Comparison of ENCODE assay signal across 28 cellular contexts in the genomic region with DNA sequence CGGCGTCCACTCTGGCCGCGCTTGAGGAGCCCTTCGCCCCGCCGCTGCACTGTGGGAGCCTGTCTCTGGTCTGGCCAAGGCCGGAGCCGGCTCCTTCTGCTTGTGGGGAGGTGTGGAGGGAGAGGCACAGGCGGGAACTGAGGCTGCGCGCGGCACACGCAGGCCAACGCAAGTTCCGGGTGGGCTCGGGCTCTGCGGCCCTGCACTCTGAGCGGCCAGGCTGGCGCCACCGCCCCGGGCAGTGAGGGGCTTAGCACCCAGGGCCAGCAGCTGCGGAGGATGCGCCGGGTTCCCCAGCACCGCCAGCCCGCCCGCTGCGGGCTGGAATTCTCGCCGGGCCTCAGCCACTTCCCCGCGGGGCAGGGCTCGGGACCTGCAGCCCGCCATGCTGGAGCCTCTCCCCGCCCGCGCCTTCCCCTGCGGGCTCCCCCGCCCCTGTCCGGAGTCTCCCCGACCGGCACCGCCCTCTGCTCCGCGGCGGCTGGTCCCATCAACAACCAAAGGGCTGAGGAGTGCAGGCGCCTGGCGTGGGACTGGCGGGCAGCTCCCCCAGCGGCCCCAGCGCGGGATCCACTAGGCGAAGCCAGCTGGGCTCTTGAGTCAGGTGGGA.
DNase-seq lines count a peak whose midpoint lies in the region; ATAC-seq and TF ChIP-seq lines count a peak whose summit lies in the region.
"Had no signal": no experiment of that assay in that cellular context is flagged by ENCODE, and none has a peak within 500 bp of the region (broad histone marks: within the 10 kb centered on the region; RNA-seq: fewer than 3 reads in every experiment).

No MANE protein-coding gene starts in this region.

- ATAC-seq in SK-N-SH treated with all-trans-retinoic acid at 6 μM for 48 hours = peak; percentile 99
- ATAC-seq in lower lobe of right lung = peak in 1 of 2 donors; percentile 39
- ATAC-seq in upper lobe of right lung = peak; percentile 22
- no peak for ATAC-seq in HG02870 (IDR thresholded peaks at IDR 0.05; ENCODE audit: unreplicated experiment)
- ATAC-seq: CD8-positive, alpha-beta T cell; foreskin keratinocyte; naive thymus-derived CD8-positive, alpha-beta T cell; pancreas; T-helper 17 cell had no signal

- H3K4me3 Mint-ChIP-seq in activated naive CD4-positive, alpha-beta T cell treated with anti-CD3 and anti-CD28 coated beads for 36 hours = no peak overlapping the region
- H3K4me3 Mint-ChIP-seq: activated naive CD8-positive, alpha-beta T cell; activated T-helper 1 cell treated with anti-CD3 and anti-CD28 coated beads, Interleukin-12 subunit alpha, Interleukin-12 subunit beta, Interleukin-2, Interleukin-4 antibody, amounts not matched to agents 30 ng/mL and 10 ng/mL and 1 ng/mL, durations not matched to agents 14 hours and 24 hours and 36 hours; CD8-positive, alpha-beta T cell; naive thymus-derived CD8-positive, alpha-beta T cell; T-helper 17 cell had no signal

- intact Hi-C loops in activated naive CD4-positive, alpha-beta T cell treated with anti-CD3 and anti-CD28 coated beads for 36 hours (cut with micrococcal nuclease) = no loop called here
- intact Hi-C loops in lower lobe of right lung (cut with DNase I) = no loop called here
- intact Hi-C loops in upper lobe of right lung (cut with DNase I) = no loop called here

- DNase-seq in activated naive CD4-positive, alpha-beta T cell treated with anti-CD3 and anti-CD28 coated beads, Interleukin-2, amount 50 U/mL, for 16 hours = peak; percentile 11
- DNase-seq in activated naive CD4-positive, alpha-beta T cell treated with anti-CD3 and anti-CD28 coated beads for 36 hours = no peak
- DNase-seq in lower lobe of right lung (peak; percentile 31), upper lobe of right lung (peak; percentile 57), ecto neural progenitor cell (ENCODE audit: low spot score) (no peak), mucosa of gallbladder (ENCODE audit: low spot score) (no peak)
- DNase-seq: activated CD4-positive, alpha-beta T cell treated with anti-CD3 and anti-CD28 coated beads for 48 hours; CD8-positive, alpha-beta T cell; cerebellar nuclear complex; effector CD4-positive, alpha-beta T cell; erythroblast; foreskin keratinocyte; hypothalamus; mesendoderm; NCI-H1092; NCI-H187 treated with DMSO at 0.1 percent for 48 hours; NCI-H226; NCI-H82; OCI-M1; SJCRH30; T-helper 17 cell had no signal

- H3K27me3 Mint-ChIP-seq in activated naive CD4-positive, alpha-beta T cell treated with anti-CD3 and anti-CD28 coated beads for 36 hours (ENCODE audit: low read depth) = no peaks in the 10 kb centered on the region
- H3K27me3 Mint-ChIP-seq: activated naive CD8-positive, alpha-beta T cell; naive thymus-derived CD8-positive, alpha-beta T cell; T-helper 17 cell had no signal

- H3K4me1 ChIP-seq in lower lobe of right lung (no peaks in the 10 kb centered on the region), upper lobe of right lung (no peaks in the 10 kb centered on the region)
- H3K4me1 ChIP-seq: foreskin keratinocyte, pancreas, SJCRH30 had no signal

- no peaks in the 10 kb centered on the region for H3K4me1 Mint-ChIP-seq in activated naive CD4-positive, alpha-beta T cell treated with anti-CD3 and anti-CD28 coated beads for 36 hours (ENCODE audit: low read depth)
- H3K4me1 Mint-ChIP-seq: naive thymus-derived CD8-positive, alpha-beta T cell; T-helper 17 cell had no signal

- no peaks in the 10 kb centered on the region for H3K9me3 ChIP-seq in lower lobe of right lung
- H3K9me3 ChIP-seq in upper lobe of right lung = no peaks in the 10 kb centered on the region
- H3K9me3 ChIP-seq: pancreas, SJCRH30 had no signal

- CTCF ChIA-PET in activated naive CD4-positive, alpha-beta T cell treated with anti-CD3 and anti-CD28 coated beads for 36 hours (lab: Charles Lee) = no interaction called here

- no peaks in the 10 kb centered on the region for H3K36me3 Mint-ChIP-seq in activated naive CD4-positive, alpha-beta T cell treated with anti-CD3 and anti-CD28 coated beads for 36 hours (ENCODE audit: low read depth)
- H3K36me3 Mint-ChIP-seq: activated naive CD8-positive, alpha-beta T cell; CD8-positive, alpha-beta T cell had no signal

- H3K27ac Mint-ChIP-seq in activated naive CD4-positive, alpha-beta T cell treated with anti-CD3 and anti-CD28 coated beads for 36 hours = no peak overlapping the region
- H3K27ac Mint-ChIP-seq: activated naive CD8-positive, alpha-beta T cell; activated T-helper 1 cell treated with anti-CD3 and anti-CD28 coated beads, Interleukin-12 subunit alpha, Interleukin-12 subunit beta, Interleukin-2, Interleukin-4 antibody, amounts not matched to agents 30 ng/mL and 10 ng/mL and 1 ng/mL, durations not matched to agents 14 hours and 24 hours and 36 hours; CD8-positive, alpha-beta T cell; naive thymus-derived CD8-positive, alpha-beta T cell; T-helper 17 cell had no signal

- TF ChIP-seq CTCF in lower lobe of right lung (IDR thresholded peaks at IDR 0.05) (no peak), upper lobe of right lung (IDR thresholded peaks at IDR 0.05) (no peak)

- no peaks in the 10 kb centered on the region for H3K36me3 ChIP-seq in lower lobe of right lung
- H3K36me3 ChIP-seq in upper lobe of right lung = no peaks in the 10 kb centered on the region
- H3K36me3 ChIP-seq: pancreas, SJCRH30 had no signal

- H3K27ac ChIP-seq in lower lobe of right lung = no peak overlapping the region
- H3K27ac ChIP-seq in upper lobe of right lung = no peak overlapping the region
- H3K27ac ChIP-seq: 22Rv1, foreskin keratinocyte, pancreas, SJCRH30 had no signal

- H3K27me3 ChIP-seq in lower lobe of right lung (ENCODE audit: low read depth) (no peaks in the 10 kb centered on the region), upper lobe of right lung (no peaks in the 10 kb centered on the region)
- H3K27me3 ChIP-seq: foreskin keratinocyte, pancreas, SJCRH30 had no signal

- no peak overlapping the region for H3K4me3 ChIP-seq in lower lobe of right lung
- no peak overlapping the region for H3K4me3 ChIP-seq in upper lobe of right lung
- H3K4me3 ChIP-seq: pancreas, SJCRH30 had no signal

- peaks cover 17% of the 10 kb centered on the region for H3K9me3 Mint-ChIP-seq in activated naive CD4-positive, alpha-beta T cell treated with anti-CD3 and anti-CD28 coated beads for 36 hours

TF ChIP-seq in SK-N-SH treated with all-trans-retinoic acid at 6 μM for 48 hours, 23 proteins besides CTCF, POLR2A, EP300 and RAD21:
- TF ChIP-seq, protein P1, sequence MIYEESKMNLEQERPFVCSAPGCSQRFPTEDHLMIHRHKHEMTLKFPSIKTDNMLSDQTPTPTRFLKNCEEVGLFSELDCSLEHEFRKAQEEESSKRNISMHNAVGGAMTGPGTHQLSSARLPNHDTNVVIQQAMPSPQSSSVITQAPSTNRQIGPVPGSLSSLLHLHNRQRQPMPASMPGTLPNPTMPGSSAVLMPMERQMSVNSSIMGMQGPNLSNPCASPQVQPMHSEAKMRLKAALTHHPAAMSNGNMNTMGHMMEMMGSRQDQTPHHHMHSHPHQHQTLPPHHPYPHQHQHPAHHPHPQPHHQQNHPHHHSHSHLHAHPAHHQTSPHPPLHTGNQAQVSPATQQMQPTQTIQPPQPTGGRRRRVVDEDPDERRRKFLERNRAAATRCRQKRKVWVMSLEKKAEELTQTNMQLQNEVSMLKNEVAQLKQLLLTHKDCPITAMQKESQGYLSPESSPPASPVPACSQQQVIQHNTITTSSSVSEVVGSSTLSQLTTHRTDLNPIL (CRISPR knock-in tag; IDR thresholded peaks at IDR 0.05; ENCODE audit: low read depth) = no peak
- no peak for TF ChIP-seq ZNF565 (CRISPR knock-in tag; conservative IDR thresholded peaks at IDR 0.05; ENCODE audit: low read depth)
TF ChIP-seq in SK-N-SH treated with all-trans-retinoic acid at 6 μM for 48 hours: peak in this region for 0.

Comparison
In these comparisons a context has a peak if more than half of its experiments do, and no peak if none do; other contexts are left out.
1. DNase-seq: peak in activated naive CD4-positive, alpha-beta T cell treated with anti-CD3 and anti-CD28 coated beads, Interleukin-2, amount 50 U/mL, for 16 hours (single experiment), lower lobe of right lung (single experiment) and upper lobe of right lung (single experiment); none in activated naive CD4-positive, alpha-beta T cell treated with anti-CD3 and anti-CD28 coated beads for 36 hours (single experiment), ecto neural progenitor cell (single experiment) and mucosa of gallbladder (single experiment).